ENCODE assay signal across 9 cellular contexts in genomic region chr17:385195-385835, GRCh38. TPM values are rescaled to one million over a fixed set of nuclear protein-coding genes. Genes with fewer than 3 reads are reported as not detected.
DNase-seq lines count a peak whose midpoint lies in the region; ATAC-seq and TF ChIP-seq lines count a peak whose summit lies in the region.
"Had no signal": no experiment of that assay in that cellular context is flagged by ENCODE, and none has a peak within 500 bp of the region (broad histone marks: within the 10 kb centered on the region; RNA-seq: fewer than 3 reads in every experiment).

No MANE protein-coding gene starts in this region.

- BruUV-seq in A673 (replicated peaks; lab: Mats Ljungman, UMichigan): no TSS peak

- H3K4me1 ChIP-seq in A673 (ENCODE audit: insufficient read depth, low read length, poor library complexity, severe bottlenecking) (peaks cover 3% of the 10 kb centered on the region), neutrophil (ENCODE audit: control insufficient read depth in 1 of 2, insufficient read depth in 1 of 2, low read depth in 1 of 2, low read length in 1 of 2) (peaks cover 12 to 15% of the 10 kb centered on the region in 2 experiments)

- H3K36me3 Mint-ChIP-seq in activated CD4-positive, alpha-beta memory T cell treated with anti-CD3 and anti-CD28 coated beads, Interleukin-2, amount 10 ng/mL, durations not matched to agents 7 days and 5 days (ENCODE audit: low read depth): peaks cover 3% of the 10 kb centered on the region

- peak; percentile 68 for DNase-seq in A673 (ENCODE audit: low spot score)
- no peak for DNase-seq in activated CD4-positive, alpha-beta memory T cell treated with anti-CD3 and anti-CD28 coated beads, Interleukin-2, amount 10 ng/mL, durations not matched to agents 7 days and 5 days
- no peak for DNase-seq in fibroblast of mammary gland (ENCODE audit: low read depth)
- no peak for DNase-seq in Ammon's horn (ENCODE audit: low spot score)

- H3K4me3 Mint-ChIP-seq in activated CD4-positive, alpha-beta memory T cell treated with anti-CD3 and anti-CD28 coated beads, Interleukin-2, amount 10 ng/mL, durations not matched to agents 7 days and 5 days: peak overlapping the region; percentile 53

- H3K27ac ChIP-seq in A673 (ENCODE audit: low read depth, low read length, poor library complexity, severe bottlenecking) (no peak overlapping the region), neutrophil (peak overlapping the region; percentile 23)
- H3K27ac ChIP-seq: epithelial cell of prostate had no signal

- peaks cover 3% of the 10 kb centered on the region for H3K9me3 Mint-ChIP-seq in activated CD4-positive, alpha-beta memory T cell treated with anti-CD3 and anti-CD28 coated beads, Interleukin-2, amount 10 ng/mL, durations not matched to agents 7 days and 5 days

- H3K4me3 ChIP-seq in A673 (ENCODE audit: low read depth, low read length, poor library complexity, severe bottlenecking) (peak overlapping the region; percentile 42), fibroblast of mammary gland (ENCODE audit: control insufficient read depth, low read depth, low read length) (peak overlapping the region; percentile 6), neutrophil (ENCODE audit: low read depth in 1 of 2, low read length in 1 of 2) (peak overlapping the region; percentile 58 to 67)

- ATAC-seq in GM21381 (IDR thresholded peaks at IDR 0.05; ENCODE audit: unreplicated experiment): peak; percentile 11
- ATAC-seq in HG03095 (IDR thresholded peaks at IDR 0.05; ENCODE audit: unreplicated experiment): no peak
- ATAC-seq in HG02588 (IDR thresholded peaks at IDR 0.05; ENCODE audit: unreplicated experiment): no peak

- H3K9me3 ChIP-seq in A673 (ENCODE audit: low read depth, low read length, poor library complexity, severe bottlenecking): no peaks in the 10 kb centered on the region
- no peaks in the 10 kb centered on the region for H3K9me3 ChIP-seq in neutrophil

- TF ChIP-seq CTCF in A673 (conservative IDR thresholded peaks at IDR 0.05; ENCODE audit: low read depth, low read length) (no peak), fibroblast of mammary gland (conservative IDR thresholded peaks at IDR 0.05; ENCODE audit: control insufficient read depth, insufficient read depth, low read depth, low read length) (no peak), neutrophil (IDR thresholded peaks at IDR 0.05) (no peak)

- CTCF ChIA-PET in A673 (lab: Charles Lee): interaction anchor here (0.8 kb wide), 1 partner anchor 221 kb away, joined by 3 read pairs; no protein-coding TSS in a partner anchor
- CTCF ChIA-PET in activated CD4-positive, alpha-beta memory T cell treated with anti-CD3 and anti-CD28 coated beads, Interleukin-2, amount 10 ng/mL, durations not matched to agents 7 days and 5 days (lab: Charles Lee): interaction anchor here (0.9 to 1.6 kb wide), 2 partner anchors 27 to 315 kb away, joined by 3 to 6 read pairs; no protein-coding TSS in a partner anchor

- H3K27me3 Mint-ChIP-seq in activated CD4-positive, alpha-beta memory T cell treated with anti-CD3 and anti-CD28 coated beads, Interleukin-2, amount 10 ng/mL, durations not matched to agents 7 days and 5 days: peaks cover 32% of the 10 kb centered on the region

- intact Hi-C loops in A673 (cut with micrococcal nuclease; ENCODE audit: unreplicated experiment): loop anchor here (5.0 kb wide), 1 partner anchor 243 kb away; a partner anchor contains a TSS

- no peak overlapping the region for H3K27ac Mint-ChIP-seq in activated CD4-positive, alpha-beta memory T cell treated with anti-CD3 and anti-CD28 coated beads, Interleukin-2, amount 10 ng/mL, durations not matched to agents 7 days and 5 days

- H3K36me3 ChIP-seq in A673 (ENCODE audit: insufficient read depth, low read length, poor library complexity, severe bottlenecking) (no peaks in the 10 kb centered on the region), neutrophil (no peaks in the 10 kb centered on the region)

- POLR2A ChIA-PET in A673 (lab: Charles Lee; ENCODE audit: low non-redundant PET): no interaction called here
- POLR2A ChIA-PET in activated CD4-positive, alpha-beta memory T cell treated with anti-CD3 and anti-CD28 coated beads, Interleukin-2, amount 10 ng/mL, durations not matched to agents 7 days and 5 days (lab: Charles Lee): no interaction called here

- H3K4me1 Mint-ChIP-seq in activated CD4-positive, alpha-beta memory T cell treated with anti-CD3 and anti-CD28 coated beads, Interleukin-2, amount 10 ng/mL, durations not matched to agents 7 days and 5 days: peaks cover 17% of the 10 kb centered on the region

- no peaks in the 10 kb centered on the region for H3K27me3 ChIP-seq in A673 (replicated peaks; ENCODE audit: insufficient read depth, low read depth, low read length, poor library complexity)
- H3K27me3 ChIP-seq in neutrophil: peaks cover 64% of the 10 kb centered on the region

RNA-seq across cellular contexts. Expression of gene RPH3AL, which starts 32.7 kb away (rescaled TPM):
- total RNA-seq in A673 (2021): 0.82 and 1.3 TPM in 2 replicates
- total RNA-seq in activated CD4-positive, alpha-beta memory T cell treated with anti-CD3 and anti-CD28 coated beads, Interleukin-2, amount 10 ng/mL, durations not matched to agents 7 days and 5 days: 1 to 10 TPM; 2.5 to 2.8 TPM

Comparison
In these comparisons a context has a peak if more than half of its experiments do, and no peak if none do; other contexts are left out.
1. H3K4me3 ChIP-seq: peak in every context shown above with its lines; median percentile 62 in neutrophil; 42 in A673; 6 in fibroblast of mammary gland.